Comparison of ENCODE assay signal across 8 cellular contexts in the genomic region with DNA sequence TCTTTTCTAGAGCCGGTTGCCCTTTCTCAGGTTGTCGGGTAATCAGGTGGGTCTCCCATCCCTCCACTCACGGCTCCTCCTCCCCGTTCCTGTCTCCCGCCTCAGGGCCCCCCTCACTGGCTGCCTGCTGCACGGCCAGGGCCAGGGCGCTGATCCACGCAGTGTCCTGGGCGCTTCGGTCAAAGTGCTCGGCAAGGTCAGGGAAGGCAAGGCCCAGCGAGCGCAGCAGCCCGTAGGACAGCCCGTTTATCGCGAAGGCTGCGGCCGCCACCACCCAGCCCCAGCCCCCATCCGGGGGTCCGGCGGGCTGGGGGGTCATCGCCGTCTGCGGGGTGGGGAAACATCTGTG. TPM values are rescaled to one million over a fixed set of nuclear protein-coding genes. Genes with fewer than 3 reads are reported as not detected.
DNase-seq lines count a peak whose midpoint lies in the region; ATAC-seq and TF ChIP-seq lines count a peak whose summit lies in the region.

No MANE protein-coding gene starts in this region.

- no peaks in the 10 kb centered on the region for H3F3A ChIP-seq in PC-3 (ENCODE audit: low read length, unreplicated experiment)

- WGBS in esophagus muscularis mucosa: 0% methylated on average over 9 of the region's 25 CpGs

- no peaks in the 10 kb centered on the region for H3K36me3 Mint-ChIP-seq in natural killer cell treated with Interleukin-12 subunit alpha and Interleukin-12 subunit beta and Interleukin-15 and Interleukin-18, amount 100 ng/mL, for 72 hours

- H3K36me3 ChIP-seq in PC-3 (ENCODE audit: low read depth, low read length) (no peaks in the 10 kb centered on the region), esophagus muscularis mucosa (peaks cover 0 to 3% (median 0%) of the 10 kb centered on the region in 4 donors)

- no peak for TF ChIP-seq CTCF in AG04450 (IDR thresholded peaks at IDR 0.05; ENCODE audit: low read depth, low read length)
- TF ChIP-seq CTCF in PC-3 (conservative IDR thresholded peaks at IDR 0.05; ENCODE audit: low read depth, low read length): no peak
- TF ChIP-seq CTCF in esophagus muscularis mucosa (IDR thresholded peaks at IDR 0.05): no peak

- H3K4me1 ChIP-seq in PC-3 (ENCODE audit: insufficient read depth, low read length): peaks cover 20% of the 10 kb centered on the region; the same call in 1 of the 2 replicates
- peaks cover 36 to 43% (median 42%) of the 10 kb centered on the region in 4 donors for H3K4me1 ChIP-seq in esophagus muscularis mucosa

- peaks cover 34% of the 10 kb centered on the region for H3K27me3 ChIP-seq in AG04450 (ENCODE audit: control insufficient read depth, insufficient read depth, low read length)
- no peaks in the 10 kb centered on the region for H3K27me3 ChIP-seq in PC-3 (ENCODE audit: low read length)
- H3K27me3 ChIP-seq in esophagus muscularis mucosa: peaks cover 0 to 41% (median 28%) of the 10 kb centered on the region in 4 donors

- TF ChIP-seq POLR2A in esophagus muscularis mucosa (IDR thresholded peaks at IDR 0.05; ENCODE audit: low read depth): no peak

- no TSS peak for BruUV-seq in PC-3 (replicated peaks; lab: Mats Ljungman, UMichigan)

- H2AFZ ChIP-seq in PC-3 (ENCODE audit: low read length): peak overlapping the region; percentile 89

- H3K9me3 ChIP-seq in AG04450 (ENCODE audit: control insufficient read depth, insufficient read depth, low read length): no peaks in the 10 kb centered on the region; the same call in 1 of the 2 replicates
- no peaks in the 10 kb centered on the region for H3K9me3 ChIP-seq in PC-3 (ENCODE audit: low read length)
- no peaks in the 10 kb centered on the region for H3K9me3 ChIP-seq in esophagus muscularis mucosa

- no peaks in the 10 kb centered on the region for H3K9me3 Mint-ChIP-seq in natural killer cell treated with Interleukin-12 subunit alpha and Interleukin-12 subunit beta and Interleukin-15 and Interleukin-18, amount 100 ng/mL, for 72 hours

- H3K27ac ChIP-seq in AG04450 (ENCODE audit: low read depth, low read length) (no peak overlapping the region), PC-3 (ENCODE audit: low read length) (no peak overlapping the region), esophagus muscularis mucosa (replicated peaks in 1 of 4) (peak overlapping the region; percentile 18 to 59 (median 43))

- H3K27me3 Mint-ChIP-seq in natural killer cell treated with Interleukin-12 subunit alpha and Interleukin-12 subunit beta and Interleukin-15 and Interleukin-18, amount 100 ng/mL, for 72 hours: peaks cover 0 to 2% of the 10 kb centered on the region in 2 donors

- no peak for ATAC-seq in PC-3
- ATAC-seq in natural killer cell treated with Interleukin-12 subunit alpha and Interleukin-12 subunit beta and Interleukin-15 and Interleukin-18, amount 100 ng/mL, for 72 hours: peak; percentile 11 to 17
- ATAC-seq in GM19395 (IDR thresholded peaks at IDR 0.05; ENCODE audit: unreplicated experiment): no peak
- no peak for ATAC-seq in HG03521 (IDR thresholded peaks at IDR 0.05; ENCODE audit: unreplicated experiment)
- ATAC-seq in HG03442 (IDR thresholded peaks at IDR 0.05; ENCODE audit: unreplicated experiment): no peak

- peak overlapping the region; percentile 83 for H3K4me2 ChIP-seq in PC-3 (ENCODE audit: low read length)

- TF ChIP-seq EP300 in esophagus muscularis mucosa (IDR thresholded peaks at IDR 0.05): no peak

- intact Hi-C loops in PC-3 (cut with micrococcal nuclease) (no loop called here), esophagus muscularis mucosa (cut with DNase I) (no loop called here)

- peak overlapping the region; percentile 41; the same call in 1 of the 2 replicates for H3K4me3 ChIP-seq in AG04450 (ENCODE audit: low read depth, low read length)
- H3K4me3 ChIP-seq in PC-3 (ENCODE audit: low read length): peak overlapping the region; percentile 64
- H3K4me3 ChIP-seq in esophagus muscularis mucosa: peak overlapping the region; percentile 49 to 63 (median 54)

- no peaks in the 10 kb centered on the region for H3K79me2 ChIP-seq in PC-3 (ENCODE audit: low read length)

- POLR2A ChIA-PET in AG04450 (lab: Yijun Ruan, JAX): interaction anchor here (0.7 kb wide), 1 partner anchor 89 kb away, joined by 3 read pairs; no protein-coding TSS in a partner anchor
- POLR2A ChIA-PET in PC-3 (lab: Charles Lee; ENCODE audit: unreplicated experiment): no interaction called here

- peaks cover 31 to 43% of the 10 kb centered on the region in 2 donors for H3K4me1 Mint-ChIP-seq in natural killer cell treated with Interleukin-12 subunit alpha and Interleukin-12 subunit beta and Interleukin-15 and Interleukin-18, amount 100 ng/mL, for 72 hours (ENCODE audit: low read depth in 2 of 2)

- DNase-seq in AG04450 (ENCODE audit: low read depth, low spot score): no peak
- DNase-seq in PC-3: no peak
- no peak for DNase-seq in esophagus muscularis mucosa (ENCODE audit: extremely low spot score)
- no peak for DNase-seq in natural killer cell treated with Interleukin-12 subunit alpha and Interleukin-12 subunit beta and Interleukin-15 and Interleukin-18, amount 100 ng/mL, for 72 hours (ENCODE audit: low spot score)
- DNase-seq in NCI-H2029 treated with DMSO at 0.1 percent for 48 hours (lab: John Stamatoyannopoulos, UW): no peak

- H3K4me3 Mint-ChIP-seq in natural killer cell treated with Interleukin-12 subunit alpha and Interleukin-12 subunit beta and Interleukin-15 and Interleukin-18, amount 100 ng/mL, for 72 hours: peak overlapping the region; percentile 77

- no peaks in the 10 kb centered on the region for H3K9me2 ChIP-seq in PC-3 (replicated peaks; ENCODE audit: low read length)

- no peaks in the 10 kb centered on the region for H4K20me1 ChIP-seq in PC-3 (ENCODE audit: low read length)

- peak overlapping the region; percentile 67 to 68 for H3K27ac Mint-ChIP-seq in natural killer cell treated with Interleukin-12 subunit alpha and Interleukin-12 subunit beta and Interleukin-15 and Interleukin-18, amount 100 ng/mL, for 72 hours

- peak overlapping the region; percentile 54; the same call in 1 of the 2 replicates for H3K9ac ChIP-seq in PC-3 (ENCODE audit: low read length)

- CTCF ChIA-PET in AG04450 (lab: Charles Lee) (no interaction called here), PC-3 (lab: Charles Lee) (no interaction called here)

RNA-seq across cellular contexts. Expression of a gene that starts 0.7 kb away (rescaled TPM):
- polyA plus RNA-seq in AG04450 (2011; rRNA removed): not detected in 2 replicates
- not detected in 2 replicates for polyA minus RNA-seq in AG04450 (2011; rRNA and poly(A)+ RNA removed)
- total RNA-seq in PC-3 (2014; rRNA removed) (0.75 TPM in 1 of 2 replicates, not detected in the other), esophagus muscularis mucosa (under 1 TPM in 3 of 4 donors, not detected in 1; 0.17 to 0.99 (median 0.26) TPM)
- 1 to 10 TPM; 1.2 to 1.7 TPM for total RNA-seq in natural killer cell treated with Interleukin-12 subunit alpha and Interleukin-12 subunit beta and Interleukin-15 and Interleukin-18, amount 100 ng/mL, for 72 hours

RNA-seq across cellular contexts. Expression of a gene that starts 7.4 kb away (rescaled TPM):
- polyA plus RNA-seq in AG04450 (2011; rRNA removed): 1.5 and 1.7 TPM in 2 replicates
- polyA minus RNA-seq in AG04450 (2011; rRNA and poly(A)+ RNA removed): 1.8 and 2.4 TPM in 2 replicates
- total RNA-seq in PC-3 (2014; rRNA removed): 0.62 and 1.7 TPM in 2 replicates
- total RNA-seq in esophagus muscularis mucosa: 1 to 10 TPM in 1 of 4 donors, under 1 TPM in 3; 0.19 to 1.2 (median 0.65) TPM
- total RNA-seq in natural killer cell treated with Interleukin-12 subunit alpha and Interleukin-12 subunit beta and Interleukin-15 and Interleukin-18, amount 100 ng/mL, for 72 hours: 10 to 100 TPM; 11.7 to 19.1 TPM

RNA-seq across cellular contexts. Expression of a gene that starts 20.3 kb away (rescaled TPM):
- polyA plus RNA-seq in AG04450 (2011; rRNA removed): 0.02 TPM in 1 of 2 replicates, not detected in the other
- not detected in 2 replicates for polyA minus RNA-seq in AG04450 (2011; rRNA and poly(A)+ RNA removed)
- total RNA-seq in PC-3 (2014; rRNA removed) (0.12 TPM in 1 of 2 replicates, not detected in the other), esophagus muscularis mucosa (1 to 10 TPM in 3 of 4 donors, under 1 TPM in 1; 0.83 to 5.0 (median 3.2) TPM)
- 1 to 10 TPM in 1 of 2 donors, under 1 TPM in 1; 0.73 to 1.1 TPM for total RNA-seq in natural killer cell treated with Interleukin-12 subunit alpha and Interleukin-12 subunit beta and Interleukin-15 and Interleukin-18, amount 100 ng/mL, for 72 hours

RNA-seq across cellular contexts. Expression of a gene that starts 30.7 kb away (rescaled TPM):
- 240 and 332 TPM in 2 replicates for polyA plus RNA-seq in AG04450 (2011; rRNA removed)
- polyA minus RNA-seq in AG04450 (2011; rRNA and poly(A)+ RNA removed): 85.9 and 117 TPM in 2 replicates
- 169 and 195 TPM in 2 replicates for total RNA-seq in PC-3 (2014; rRNA removed)
- total RNA-seq in esophagus muscularis mucosa: 100 to 1,000 TPM in 3 of 4 donors, 10 to 100 TPM in 1; 84.7 to 204 (median 172) TPM
- 100 to 1,000 TPM; 206 to 224 TPM for total RNA-seq in natural killer cell treated with Interleukin-12 subunit alpha and Interleukin-12 subunit beta and Interleukin-15 and Interleukin-18, amount 100 ng/mL, for 72 hours

RNA-seq across cellular contexts. Expression of a gene that starts 36.9 kb away (rescaled TPM):
- not detected in 2 replicates for polyA plus RNA-seq in AG04450 (2011; rRNA removed)
- not detected in 2 replicates for polyA minus RNA-seq in AG04450 (2011; rRNA and poly(A)+ RNA removed)
- total RNA-seq in PC-3 (2014; rRNA removed) (not detected in 2 replicates), esophagus muscularis mucosa (10 to 100 TPM in 3 of 4 donors, 1 to 10 TPM in 1; 3.0 to 14.0 (median 13.1) TPM)
- total RNA-seq in natural killer cell treated with Interleukin-12 subunit alpha and Interleukin-12 subunit beta and Interleukin-15 and Interleukin-18, amount 100 ng/mL, for 72 hours: not detected

Comparison
In these comparisons a context has a peak if more than half of its experiments do, and no peak if none do; other contexts are left out.
1. H3K27ac ChIP-seq: peak in esophagus muscularis mucosa (4 of 4); none in AG04450 (single experiment) and PC-3 (single experiment).
2. ATAC-seq: peak in natural killer cell treated with Interleukin-12 subunit alpha and Interleukin-12 subunit beta and Interleukin-15 and Interleukin-18, amount 100 ng/mL, for 72 hours (2 of 2); none in PC-3 (single experiment), GM19395 (single experiment), HG03521 (single experiment) and HG03442 (single experiment).
3. Peak in every context shown above with its lines, with median percentiles within 50 percentile points of each other: H3K4me3 ChIP-seq.